Comparison of ENCODE assay signal across 8 cellular contexts in genomic region chr19:7652061-7652641, GRCh38. TPM values are rescaled to one million over a fixed set of nuclear protein-coding genes. Genes with fewer than 3 reads are reported as not detected.
A peak's percentile ranks its signal among the peaks of the same experiment; 100 is the strongest.
DNase-seq lines count a peak whose midpoint lies in the region; ATAC-seq and TF ChIP-seq lines count a peak whose summit lies in the region.

No MANE protein-coding gene starts in this region.

- H3K27ac ChIP-seq in Panc1 (ENCODE audit: low read length) = peak overlapping the region; percentile 39; the same call in 1 of the 2 replicates

- H3K4me1 ChIP-seq in Panc1 (ENCODE audit: control insufficient read depth, insufficient read depth, low read length) = no peaks in the 10 kb centered on the region

- no peaks in the 10 kb centered on the region for H3K9me3 Mint-ChIP-seq in activated T-cell treated with anti-CD3 and anti-CD28 coated beads, Interleukin-2, amount 50 U/mL, for 24 hours

- no peaks in the 10 kb centered on the region for H3K9me3 ChIP-seq in Panc1 (ENCODE audit: control insufficient read depth, insufficient read depth, low read depth, low read length)

- no peaks in the 10 kb centered on the region for H3K27me3 ChIP-seq in Panc1 (ENCODE audit: control insufficient read depth, insufficient read depth, low read length)

- ATAC-seq in Panc1 (peak; percentile 70), HG02623 (IDR thresholded peaks at IDR 0.05; ENCODE audit: unreplicated experiment) (no peak)

- in situ Hi-C loops in Panc1 (cut with HindIII; ENCODE audit: low pct_unique_long_range_greater_than_20kb, low sequenced_read_pairs) = no loop called here

- H3K36me3 ChIP-seq in Panc1 (ENCODE audit: control insufficient read depth, insufficient read depth, low read length) = no peaks in the 10 kb centered on the region

- H3K27me3 Mint-ChIP-seq in activated T-cell treated with anti-CD3 and anti-CD28 coated beads, Interleukin-2, amount 50 U/mL, for 24 hours = no peaks in the 10 kb centered on the region

- CTCF ChIA-PET in Panc1 (lab: Charles Lee) = interaction anchor here (0.6 to 0.7 kb wide), 2 partner anchors 39 to 428 kb away, joined by 3 to 12 read pairs; no protein-coding TSS in a partner anchor

- peak; percentile 94 for TF ChIP-seq CTCF in Panc1 (IDR thresholded peaks at IDR 0.05)

- peak overlapping the region; percentile 50 for H3K4me3 ChIP-seq in Jurkat, Clone E6-1 (ENCODE audit: low read length)
- H3K4me3 ChIP-seq in Panc1 (ENCODE audit: low read depth in 2 of 2, low read length in 2 of 2) = peak overlapping the region; percentile 25 to 58

- DNase-seq in DMS153 treated with DMSO at 0.1 percent for 48 hours (lab: John Stamatoyannopoulos, UW; ENCODE audit: unreplicated experiment) (peak; percentile 75), Panc1 (ENCODE audit: low read depth, low spot score) (peak; percentile 70), erythroblast (lab: John Stamatoyannopoulos, UW) (peak; percentile 82 to 89), myocyte (ENCODE audit: low read depth) (peak; percentile 83)
- peak; percentile 82 for DNase-seq in Jurkat, Clone E6-1 (ENCODE audit: low read depth, low spot score)
- peak; percentile 90 for DNase-seq in activated T-cell treated with anti-CD3 and anti-CD28 coated beads, Interleukin-2, amount 50 U/mL, for 24 hours
- DNase-seq in stimulated activated CD8-positive, alpha-beta memory T cell treated with anti-CD3 and anti-CD28 coated beads, Interleukin-7, amount 100 ng/mL, for 24 hours (ENCODE audit: low read depth) = peak; percentile 72

- peak overlapping the region; percentile 54 for H3K4me3 Mint-ChIP-seq in activated T-cell treated with anti-CD3 and anti-CD28 coated beads, Interleukin-2, amount 50 U/mL, for 24 hours

- no TSS peak for BruUV-seq in Panc1 (replicated peaks; lab: Mats Ljungman, UMichigan)

- peaks cover 11% of the 10 kb centered on the region for H3K4me1 Mint-ChIP-seq in activated T-cell treated with anti-CD3 and anti-CD28 coated beads, Interleukin-2, amount 50 U/mL, for 24 hours (ENCODE audit: low read depth)

- intact Hi-C loops in Panc1 (cut with micrococcal nuclease; ENCODE audit: unreplicated experiment) = no loop called here

- POLR2A ChIA-PET in Panc1 (lab: Charles Lee) = no interaction called here

- TF ChIP-seq POLR2A in erythroblast (IDR thresholded peaks at IDR 0.05; ENCODE audit: low read length) = peak; percentile 19

- peaks cover 9% of the 10 kb centered on the region for H3K36me3 Mint-ChIP-seq in activated T-cell treated with anti-CD3 and anti-CD28 coated beads, Interleukin-2, amount 50 U/mL, for 24 hours (ENCODE audit: low read depth)

- H3K27ac Mint-ChIP-seq in activated T-cell treated with anti-CD3 and anti-CD28 coated beads, Interleukin-2, amount 50 U/mL, for 24 hours = no peak overlapping the region

RNA-seq across cellular contexts. Expression of gene STXBP2, which starts 15.2 kb away (rescaled TPM):
- polyA plus RNA-seq in Jurkat, Clone E6-1 (2012; ENCODE audit: insufficient read depth, insufficient read length) = 127 TPM
- 102 TPM for total RNA-seq in Panc1 (2021; ENCODE audit: unreplicated experiment)
- polyA plus RNA-seq in Panc1 (2012; ENCODE audit: insufficient read length) = 143 TPM
- 1.9 TPM in 1 of 2 replicates, not detected in the other for total RNA-seq in myocyte
- 0.44 TPM for polyA plus RNA-seq in myocyte (2012)

RNA-seq across cellular contexts. Expression of gene RETN, which starts 16.7 kb away (rescaled TPM):
- polyA plus RNA-seq in Jurkat, Clone E6-1 (2012; ENCODE audit: insufficient read depth, insufficient read length) = 14.8 TPM
- total RNA-seq in Panc1 (2021; ENCODE audit: unreplicated experiment) (not detected), myocyte (not detected in 2 replicates)
- not detected for polyA plus RNA-seq in Panc1 (2012; ENCODE audit: insufficient read length)
- not detected for polyA plus RNA-seq in myocyte (2012)

RNA-seq across cellular contexts. Expression of gene PCP2, which starts 18.6 kb away (rescaled TPM):
- 2.1 TPM for polyA plus RNA-seq in Jurkat, Clone E6-1 (2012; ENCODE audit: insufficient read depth, insufficient read length)
- total RNA-seq in Panc1 (2021; ENCODE audit: unreplicated experiment) (not detected), myocyte (not detected in 2 replicates)
- 0.74 TPM for polyA plus RNA-seq in Panc1 (2012; ENCODE audit: insufficient read length)
- not detected for polyA plus RNA-seq in myocyte (2012)

RNA-seq across cellular contexts. Expression of gene PET100, which starts 22.6 kb away (rescaled TPM):
- 393 TPM for polyA plus RNA-seq in Jurkat, Clone E6-1 (2012; ENCODE audit: insufficient read depth, insufficient read length)
- total RNA-seq in Panc1 (2021; ENCODE audit: unreplicated experiment) (109 TPM), myocyte (8.8 and 15.9 TPM in 2 replicates)
- polyA plus RNA-seq in Panc1 (2012; ENCODE audit: insufficient read length) = 88.0 TPM
- polyA plus RNA-seq in myocyte (2012) = 100 TPM

RNA-seq across cellular contexts. Expression of gene XAB2, which starts 22.8 kb away (rescaled TPM):
- polyA plus RNA-seq in Jurkat, Clone E6-1 (2012; ENCODE audit: insufficient read depth, insufficient read length) = 77.1 TPM
- total RNA-seq in Panc1 (2021; ENCODE audit: unreplicated experiment) (36.9 TPM), myocyte (30.5 and 31.2 TPM in 2 replicates)
- 58.2 TPM for polyA plus RNA-seq in Panc1 (2012; ENCODE audit: insufficient read length)
- 28.0 TPM for polyA plus RNA-seq in myocyte (2012)

Comparison
In these comparisons a context has a peak if more than half of its experiments do, and no peak if none do; other contexts are left out.
1. RNA of gene STXBP2, which starts 15.2 kb away (total RNA-seq): 102 TPM in Panc1 (single experiment); 1.9 TPM in myocyte; every median in the first group is over 10 times any median in the second.
2. Peak in every context shown above with its lines, with median percentiles within 50 percentile points of each other: DNase-seq.